In the genomic region with DNA sequence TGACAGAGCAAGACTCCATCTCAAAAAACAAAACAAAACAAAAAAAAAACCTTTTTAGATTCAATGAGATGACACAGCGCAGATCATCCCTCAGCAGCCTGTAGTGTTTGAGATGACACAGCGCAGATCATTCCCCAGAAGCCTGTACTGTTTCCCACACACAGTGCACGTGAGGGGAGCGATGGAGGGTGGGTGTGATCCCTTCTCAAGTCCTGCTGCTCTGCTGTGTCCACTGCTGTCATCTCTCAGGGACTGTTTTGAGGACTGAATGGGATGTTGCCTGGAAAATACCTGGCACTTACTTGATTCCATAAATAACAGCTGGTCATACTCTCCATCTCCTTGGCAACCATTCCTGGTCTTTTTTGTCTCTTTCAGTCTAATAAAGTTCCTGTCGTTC, we compare ENCODE assay signal across 17 cellular contexts.
"Had no signal": no experiment of that assay in that cellular context is flagged by ENCODE, and none has a peak within 500 bp of the region (broad histone marks: within the 10 kb centered on the region; RNA-seq: fewer than 3 reads in every experiment).

No MANE protein-coding gene starts in this region.

- H3K9me3 ChIP-seq: ascending aorta, breast epithelium, heart left ventricle, tibial artery, vagina had no signal

- H3K4me3 ChIP-seq: ascending aorta, breast epithelium, heart left ventricle, tibial artery, vagina had no signal

- H3K9ac ChIP-seq: parathyroid adenoma had no signal

- H2AFZ ChIP-seq: parathyroid adenoma had no signal

- H3K27me3 ChIP-seq: ascending aorta, breast epithelium, heart left ventricle, tibial artery, vagina had no signal

- DNase-seq: activated CD4-positive, alpha-beta memory T cell treated with anti-CD3 and anti-CD28 coated beads, Interleukin-2, amount 10 ng/mL, durations not matched to agents 7 days and 5 days; activated CD4-positive, alpha-beta T cell treated with anti-CD3 and anti-CD28 coated beads for 1 hour; activated naive CD4-positive, alpha-beta T cell treated with anti-CD3 and anti-CD28 coated beads, Interleukin-2, amount 10 ng/mL, durations not matched to agents 7 days and 5 days; activated T-cell treated with anti-CD3 and anti-CD28 coated beads, Interleukin-2, amount 50 U/mL, for 24 hours; heart left ventricle; left colon; mammary epithelial cell; naive B cell; stimulated activated CD4-positive, alpha-beta T cell treated with anti-CD3 and anti-CD28 coated beads, Interleukin-15, amount 100 ng/mL, for 24 hours; stimulated activated CD4-positive, alpha-beta T cell treated with anti-CD3 and anti-CD28 coated beads, Interleukin-4, amount 100 ng/mL, for 1 hour; stimulated activated naive B cell treated with anti-CD40 and anti-IgM and Interleukin-4, amounts not matched to agents 10 μg/mL and 1 μg/mL and 100 μg/mL, for 72 hours; tibial artery had no signal

- H3K27ac ChIP-seq: ascending aorta, breast epithelium, heart left ventricle, parathyroid adenoma, tibial artery, vagina, VCaP had no signal
